ENCODE assay signal across 9 cellular contexts in the genomic region with DNA sequence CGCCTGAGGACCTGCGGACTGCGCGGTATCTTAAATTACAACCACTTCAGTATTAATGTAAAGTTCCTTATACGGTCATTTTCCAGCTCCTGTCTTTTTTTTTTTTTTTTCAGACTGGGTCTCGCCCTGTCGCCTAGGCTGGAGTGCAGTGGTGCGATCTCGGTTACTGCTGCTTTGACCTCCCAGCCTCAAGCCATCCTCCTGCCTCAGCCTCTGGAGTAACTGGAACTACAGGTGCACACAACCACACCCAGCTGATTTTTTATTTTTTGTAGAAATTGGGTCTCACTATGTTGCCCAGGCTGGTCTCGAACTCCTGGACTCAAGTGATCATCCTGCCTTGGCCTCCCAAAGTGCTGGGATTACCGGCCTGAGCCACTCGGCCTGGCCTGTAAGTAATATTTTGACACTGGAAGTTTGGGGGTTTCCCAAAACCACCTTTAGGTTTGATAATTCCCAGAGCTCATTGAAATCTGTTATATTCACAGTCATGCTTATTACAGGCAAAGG. TPM values are rescaled to one million over a fixed set of nuclear protein-coding genes. Genes with fewer than 3 reads are reported as not detected.
A peak's percentile ranks its signal among the peaks of the same experiment; 100 is the strongest.
DNase-seq lines count a peak whose midpoint lies in the region; ATAC-seq and TF ChIP-seq lines count a peak whose summit lies in the region.
"Had no signal": no experiment of that assay in that cellular context is flagged by ENCODE, and none has a peak within 500 bp of the region (broad histone marks: within the 10 kb centered on the region; RNA-seq: fewer than 3 reads in every experiment).

No MANE protein-coding gene starts in this region.

- CTCF ChIA-PET in A673 (lab: Charles Lee): interaction anchor here (0.7 to 1.3 kb wide), 2 partner anchors 13 to 93 kb away, joined by 5 to 8 read pairs; no protein-coding TSS in a partner anchor

- ATAC-seq in HG02588 (IDR thresholded peaks at IDR 0.05; ENCODE audit: unreplicated experiment) (peak; percentile 11), GM18519 (IDR thresholded peaks at IDR 0.05; ENCODE audit: low FRiP score, unreplicated experiment) (no peak)

- H3K4me3 Mint-ChIP-seq in activated T-helper 1 cell treated with anti-CD3 and anti-CD28 coated beads, Interleukin-12 subunit alpha, Interleukin-12 subunit beta, Interleukin-2, Interleukin-4 antibody, amounts not matched to agents 30 ng/mL and 10 ng/mL and 1 ng/mL, durations not matched to agents 14 hours and 24 hours and 36 hours: peak overlapping the region; percentile 42

- H3K9me3 ChIP-seq in A673 (ENCODE audit: low read depth, low read length, poor library complexity, severe bottlenecking): no peaks in the 10 kb centered on the region
- H3K9me3 ChIP-seq in mononuclear cell (ENCODE audit: low read depth, low read length): no peaks in the 10 kb centered on the region

- no TSS peak for BruUV-seq in A673 (replicated peaks; lab: Mats Ljungman, UMichigan)

- peaks cover 5% of the 10 kb centered on the region for H3K36me3 Mint-ChIP-seq in activated T-helper 1 cell treated with anti-CD3 and anti-CD28 coated beads, Interleukin-12 subunit alpha, Interleukin-12 subunit beta, Interleukin-2, Interleukin-4 antibody, amounts not matched to agents 30 ng/mL and 10 ng/mL and 1 ng/mL, durations not matched to agents 14 hours and 24 hours and 36 hours (ENCODE audit: low read depth)

- H3K36me3 ChIP-seq in A673 (ENCODE audit: insufficient read depth, low read length, poor library complexity, severe bottlenecking): no peaks in the 10 kb centered on the region

- no peak for TF ChIP-seq CTCF in A673 (conservative IDR thresholded peaks at IDR 0.05; ENCODE audit: low read depth, low read length)

- peaks cover 16% of the 10 kb centered on the region for H3K4me1 Mint-ChIP-seq in activated T-helper 1 cell treated with anti-CD3 and anti-CD28 coated beads, Interleukin-12 subunit alpha, Interleukin-12 subunit beta, Interleukin-2, Interleukin-4 antibody, amounts not matched to agents 30 ng/mL and 10 ng/mL and 1 ng/mL, durations not matched to agents 14 hours and 24 hours and 36 hours (ENCODE audit: low read depth)

- peaks cover 2% of the 10 kb centered on the region for H3K27me3 Mint-ChIP-seq in activated T-helper 1 cell treated with anti-CD3 and anti-CD28 coated beads, Interleukin-12 subunit alpha, Interleukin-12 subunit beta, Interleukin-2, Interleukin-4 antibody, amounts not matched to agents 30 ng/mL and 10 ng/mL and 1 ng/mL, durations not matched to agents 14 hours and 24 hours and 36 hours (ENCODE audit: insufficient read depth)

- H3K27ac ChIP-seq in A673 (ENCODE audit: low read depth, low read length, poor library complexity, severe bottlenecking): no peak overlapping the region
- H3K27ac ChIP-seq: epithelial cell of prostate had no signal

- H3K27me3 ChIP-seq in A673 (replicated peaks; ENCODE audit: insufficient read depth, low read depth, low read length, poor library complexity): no peaks in the 10 kb centered on the region
- H3K27me3 ChIP-seq in mononuclear cell (ENCODE audit: insufficient read depth, low read length): no peaks in the 10 kb centered on the region

- peak overlapping the region; percentile 81 for H3K4me3 ChIP-seq in A673 (ENCODE audit: low read depth, low read length, poor library complexity, severe bottlenecking)
- H3K4me3 ChIP-seq in mononuclear cell (ENCODE audit: low read length): peak overlapping the region; percentile 78

- no peak overlapping the region for H3K27ac Mint-ChIP-seq in activated T-helper 1 cell treated with anti-CD3 and anti-CD28 coated beads, Interleukin-12 subunit alpha, Interleukin-12 subunit beta, Interleukin-2, Interleukin-4 antibody, amounts not matched to agents 30 ng/mL and 10 ng/mL and 1 ng/mL, durations not matched to agents 14 hours and 24 hours and 36 hours

- intact Hi-C loops in A673 (cut with micrococcal nuclease; ENCODE audit: unreplicated experiment): loop anchor here (2.0 to 10.0 kb wide), 4 partner anchors 52 to 418 kb away; a partner anchor contains a TSS
- intact Hi-C loops in activated T-helper 1 cell treated with anti-CD3 and anti-CD28 coated beads, Interleukin-12 subunit alpha, Interleukin-12 subunit beta, Interleukin-2, Interleukin-4 antibody, amounts not matched to agents 30 ng/mL and 10 ng/mL and 1 ng/mL, durations not matched to agents 14 hours and 24 hours and 36 hours (cut with micrococcal nuclease): loop anchor here (2.0 to 5.0 kb wide), 2 partner anchors 192 to 411 kb away; no protein-coding TSS in a partner anchor

- no peaks in the 10 kb centered on the region for H3K9me3 Mint-ChIP-seq in activated T-helper 1 cell treated with anti-CD3 and anti-CD28 coated beads, Interleukin-12 subunit alpha, Interleukin-12 subunit beta, Interleukin-2, Interleukin-4 antibody, amounts not matched to agents 30 ng/mL and 10 ng/mL and 1 ng/mL, durations not matched to agents 14 hours and 24 hours and 36 hours

- no peak for DNase-seq in A673 (ENCODE audit: low spot score)
- no peak for DNase-seq in activated T-helper 1 cell treated with anti-CD3 and anti-CD28 coated beads, Interleukin-12 subunit alpha, Interleukin-12 subunit beta, Interleukin-2, Interleukin-4 antibody, amounts not matched to agents 30 ng/mL and 10 ng/mL and 1 ng/mL, durations not matched to agents 14 hours and 24 hours and 36 hours (ENCODE audit: low spot score)
- DNase-seq in NAMALWA (ENCODE audit: low spot score): no peak
- DNase-seq in GF-D8 (lab: John Stamatoyannopoulos, UW): no peak
- no peak for DNase-seq in DMS79 treated with DMSO at 0.1 percent for 48 hours (lab: John Stamatoyannopoulos, UW)

- H3K4me1 ChIP-seq in A673 (ENCODE audit: insufficient read depth, low read length, poor library complexity, severe bottlenecking) (peaks cover 10% of the 10 kb centered on the region), mononuclear cell (ENCODE audit: insufficient read depth, low read length) (peaks cover 19% of the 10 kb centered on the region)

- POLR2A ChIA-PET in A673 (lab: Charles Lee; ENCODE audit: low non-redundant PET): no interaction called here

RNA-seq across cellular contexts. Expression of a gene that starts 0.4 kb away (rescaled TPM):
- 3.4 and 4.2 TPM in 2 replicates for total RNA-seq in A673 (2021)
- total RNA-seq in activated T-helper 1 cell treated with anti-CD3 and anti-CD28 coated beads, Interleukin-12 subunit alpha, Interleukin-12 subunit beta, Interleukin-2, Interleukin-4 antibody, amounts not matched to agents 30 ng/mL and 10 ng/mL and 1 ng/mL, durations not matched to agents 14 hours and 24 hours and 36 hours: 3.2 and 3.7 TPM in 2 replicates
- total RNA-seq in mononuclear cell: 6.0 TPM

RNA-seq across cellular contexts. Expression of a gene that starts 6.9 kb away (rescaled TPM):
- total RNA-seq in A673 (2021) (25.0 and 25.2 TPM in 2 replicates), mononuclear cell (14.4 TPM)
- 17.0 and 17.6 TPM in 2 replicates for total RNA-seq in activated T-helper 1 cell treated with anti-CD3 and anti-CD28 coated beads, Interleukin-12 subunit alpha, Interleukin-12 subunit beta, Interleukin-2, Interleukin-4 antibody, amounts not matched to agents 30 ng/mL and 10 ng/mL and 1 ng/mL, durations not matched to agents 14 hours and 24 hours and 36 hours

RNA-seq across cellular contexts. Expression of a gene that starts 18.1 kb away (rescaled TPM):
- not detected in 2 replicates for total RNA-seq in A673 (2021)
- not detected in 2 replicates for total RNA-seq in activated T-helper 1 cell treated with anti-CD3 and anti-CD28 coated beads, Interleukin-12 subunit alpha, Interleukin-12 subunit beta, Interleukin-2, Interleukin-4 antibody, amounts not matched to agents 30 ng/mL and 10 ng/mL and 1 ng/mL, durations not matched to agents 14 hours and 24 hours and 36 hours
- total RNA-seq in mononuclear cell: not detected

RNA-seq across cellular contexts. Expression of a gene that starts 34.3 kb away (rescaled TPM):
- total RNA-seq in A673 (2021): 0.69 and 0.96 TPM in 2 replicates
- 1.6 and 2.1 TPM in 2 replicates for total RNA-seq in activated T-helper 1 cell treated with anti-CD3 and anti-CD28 coated beads, Interleukin-12 subunit alpha, Interleukin-12 subunit beta, Interleukin-2, Interleukin-4 antibody, amounts not matched to agents 30 ng/mL and 10 ng/mL and 1 ng/mL, durations not matched to agents 14 hours and 24 hours and 36 hours
- total RNA-seq in mononuclear cell: not detected

RNA-seq across cellular contexts. Expression of a gene that starts 52.4 kb away (rescaled TPM):
- total RNA-seq in A673 (2021): 165 and 174 TPM in 2 replicates
- 121 and 127 TPM in 2 replicates for total RNA-seq in activated T-helper 1 cell treated with anti-CD3 and anti-CD28 coated beads, Interleukin-12 subunit alpha, Interleukin-12 subunit beta, Interleukin-2, Interleukin-4 antibody, amounts not matched to agents 30 ng/mL and 10 ng/mL and 1 ng/mL, durations not matched to agents 14 hours and 24 hours and 36 hours
- total RNA-seq in mononuclear cell: 17.1 TPM
